1 cellular context compared by ENCODE assay signal in the genomic region with DNA sequence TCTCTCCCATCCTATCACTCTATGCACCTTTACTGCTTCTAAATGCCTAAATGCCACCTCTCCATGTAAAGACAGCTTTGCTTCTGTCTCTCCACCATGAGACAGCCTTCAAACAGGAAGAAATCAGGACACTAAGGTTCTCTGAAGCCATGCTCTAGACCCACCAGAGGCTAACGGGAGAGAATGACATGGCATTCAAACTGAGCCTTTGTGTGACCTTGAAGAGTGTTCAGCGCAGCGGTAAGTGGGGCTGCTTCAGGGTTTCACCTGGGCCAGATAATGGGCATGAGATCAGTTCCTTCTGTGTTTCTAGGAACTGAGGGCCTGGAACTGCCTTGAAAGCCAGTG.
TF ChIP-seq lines count a peak whose summit lies in the region.

No MANE protein-coding gene starts in this region.

TF ChIP-seq in A549, 52 proteins besides CTCF, POLR2A, EP300 and RAD21:
- TF ChIP-seq TP53 (CRISPR knock-in tag; IDR thresholded peaks at IDR 0.05) (no peak), CBX8 (IDR thresholded peaks at IDR 0.05) (no peak)
